Comparison of ENCODE assay signal across 8 cellular contexts in the genomic region with DNA sequence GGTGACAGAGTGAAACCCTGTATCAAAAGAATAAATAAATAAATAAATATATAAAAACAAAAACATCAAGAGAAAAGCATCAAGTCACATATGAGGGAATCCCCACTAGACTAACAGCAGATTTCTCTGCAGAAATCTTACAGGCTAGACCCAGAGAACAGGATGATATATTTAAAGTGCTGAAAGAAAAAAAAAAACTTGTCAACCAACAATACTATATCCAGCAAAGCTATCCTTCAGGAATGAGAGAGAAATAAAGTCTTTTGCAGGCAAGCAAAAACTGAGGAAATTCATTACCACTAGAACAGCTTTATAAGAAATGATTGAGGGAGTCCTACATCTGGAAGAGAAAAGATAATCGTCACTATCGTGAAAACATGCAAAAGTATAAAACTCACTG.
"Had no signal": no experiment of that assay in that cellular context is flagged by ENCODE, and none has a peak within 500 bp of the region (broad histone marks: within the 10 kb centered on the region; RNA-seq: fewer than 3 reads in every experiment).

No MANE protein-coding gene starts in this region.

- H3K4me3 Mint-ChIP-seq: GM23338, H9, HFFc6 had no signal

- H3K36me3 ChIP-seq: HAP-1 had no signal

- H3K27ac Mint-ChIP-seq: GM23338, H9, HFFc6 had no signal

- H3K4me1 ChIP-seq: HAP-1 had no signal

- DNase-seq: GM23248, GOT3, H7, H9, HCEC 1CT, HFFc6 had no signal

- H3K9me3 ChIP-seq: HAP-1 had no signal

- H3K4me1 Mint-ChIP-seq: GM23338, H9 had no signal

- H3K27ac ChIP-seq: GM23248 had no signal

- H3K4me3 ChIP-seq: GM23248, GM23338, HAP-1 had no signal
